In the genomic region with DNA sequence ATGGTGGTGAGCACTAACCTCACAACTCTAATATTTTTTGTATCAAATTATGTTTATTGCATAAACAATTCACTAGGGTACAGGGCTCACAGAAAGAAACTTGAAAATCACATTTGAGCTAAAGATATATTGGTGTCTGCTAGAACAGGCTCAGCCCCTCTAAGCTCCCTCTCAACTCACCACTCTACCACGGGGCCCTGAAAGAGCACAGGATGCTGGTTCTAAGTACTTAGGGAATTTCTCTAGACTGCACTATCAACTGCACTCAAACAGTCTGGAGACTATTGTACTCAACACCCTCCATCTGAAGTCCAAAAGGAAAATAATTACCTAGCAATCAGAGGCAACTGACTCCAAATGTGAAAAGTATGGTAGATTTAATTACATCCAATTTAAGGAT, we compare ENCODE assay signal across 26 cellular contexts.
DNase-seq lines count a peak whose midpoint lies in the region; ATAC-seq, FAIRE-seq and TF ChIP-seq lines count a peak whose summit lies in the region.
"Had no signal": no experiment of that assay in that cellular context is flagged by ENCODE, and none has a peak within 500 bp of the region (broad histone marks: within the 10 kb centered on the region; RNA-seq: fewer than 3 reads in every experiment).

No MANE protein-coding gene starts in this region.

- no peak overlapping the region for H3K4me3 ChIP-seq in A549
- no peak overlapping the region for H3K4me3 ChIP-seq in mesenchymal stem cell (ENCODE audit: insufficient read depth in 1 of 2, low read depth in 1 of 2, low read length in 2 of 2)
- H3K4me3 ChIP-seq: Peyer's patch, upper lobe of left lung had no signal

- DNase-seq in A549 (ENCODE audit: low read depth in 1 of 2, low spot score in 1 of 2) (no peak), HCEC 1CT (peak; percentile 3), WTC11 (ENCODE audit: low spot score) (no peak), mesenchymal stem cell (no peak), 8988T (no peak)
- no peak for DNase-seq in CD4-positive, alpha-beta T cell
- DNase-seq: activated CD4-positive, alpha-beta memory T cell treated with anti-CD3 and anti-CD28 coated beads for 36 hours; activated CD4-positive, CD25-positive, alpha-beta regulatory T cell treated with anti-CD3 and anti-CD28 coated beads, Interleukin-2, amount 50 U/mL, for 72 hours; activated CD8-positive, alpha-beta memory T cell treated with anti-CD3 and anti-CD28 coated beads, Interleukin-2, amount 50 U/mL, for 4 hours; cortex of kidney; naive B cell; NCI-H1092 treated with DMSO at 0.1 percent for 48 hours; NCI-H187; NCI-H526 treated with DMSO at 0.1 percent for 48 hours; nucleus accumbens; Peyer's patch; stimulated activated CD4-positive, alpha-beta T cell treated with anti-CD3 and anti-CD28 coated beads, Interleukin-12 subunit alpha, Interleukin-12 subunit beta, amount 100 ng/mL, for 4 hours; stimulated activated CD4-positive, alpha-beta T cell treated with anti-CD3 and anti-CD28 coated beads, Interleukin-4, amount 100 ng/mL, for 1 hour had no signal

- H3K4ac ChIP-seq in mesenchymal stem cell (ENCODE audit: low read depth in 1 of 2, low read length in 2 of 2), result no peak overlapping the region

- no peak overlapping the region for H4K91ac ChIP-seq in mesenchymal stem cell (ENCODE audit: low read length)

- H3K9me3 ChIP-seq in A549 (no peaks in the 10 kb centered on the region), mesenchymal stem cell (ENCODE audit: control insufficient read depth, low read length) (no peaks in the 10 kb centered on the region)
- no peaks in the 10 kb centered on the region for H3K9me3 ChIP-seq in CD4-positive, alpha-beta T cell (ENCODE audit: control insufficient read depth, low read length)
- H3K9me3 ChIP-seq: Peyer's patch, upper lobe of left lung had no signal

- H4K8ac ChIP-seq in mesenchymal stem cell (ENCODE audit: low read length), result no peak overlapping the region

- POLR2A ChIA-PET in A549 (lab: Yijun Ruan, JAX) (no interaction called here), WTC11 (lab: Charles Lee) (no interaction called here)
- POLR2A ChIA-PET in CD4-positive, alpha-beta T cell (lab: Charles Lee), result no interaction called here

- no peak overlapping the region for H2BK12ac ChIP-seq in mesenchymal stem cell (ENCODE audit: low read length in 2 of 2)

- WGBS in A549 (ENCODE audit: missing lambda C conversion rate), result 55% methylated on average over 1 of the region's 1 CpG
- WGBS in mesenchymal stem cell, result 0% methylated on average over 1 of the region's 1 CpG

- no peak for TF ChIP-seq RAD21 in A549 (conservative IDR thresholded peaks at IDR 0.05 in 1 of 2, IDR thresholded peaks at IDR 0.05 in 1 of 2)

- CTCF ChIA-PET in A549 (lab: Yijun Ruan, JAX) (interaction anchor here (1.0 kb wide), 1 partner anchor 310 kb away, joined by 4 read pairs; no protein-coding TSS in a partner anchor), WTC11 (lab: Charles Lee) (interaction anchor here (1.0 to 1.4 kb wide), 2 partner anchors 9 to 310 kb away, joined by 4 to 5 read pairs; no protein-coding TSS in a partner anchor)
- CTCF ChIA-PET in CD4-positive, alpha-beta T cell (lab: Charles Lee), result no interaction called here

- H3K23ac ChIP-seq in mesenchymal stem cell (ENCODE audit: low read length in 2 of 2), result no peak overlapping the region

- no peak overlapping the region for H2BK120ac ChIP-seq in mesenchymal stem cell (ENCODE audit: low read depth, low read length)

- no peak for TF ChIP-seq CTCF in A549 (IDR thresholded peaks at IDR 0.05)
- TF ChIP-seq CTCF in WTC11 (IDR thresholded peaks at IDR 0.05), result no peak
- TF ChIP-seq CTCF in CD4-positive, alpha-beta T cell (IDR thresholded peaks at IDR 0.05), result no peak

- no peak overlapping the region for H2AFZ ChIP-seq in mesenchymal stem cell (ENCODE audit: low read depth, low read length)

- H3K4me1 Mint-ChIP-seq in WTC11, result peaks cover 8% of the 10 kb centered on the region; the same call in 1 of the 2 replicates
- no peaks in the 10 kb centered on the region for H3K4me1 Mint-ChIP-seq in activated T-helper 17 cell treated with anti-CD3 and anti-CD28 coated beads, Interleukin-2, amount 50 U/mL, for 72 hours
- H3K4me1 Mint-ChIP-seq in CD4-positive, alpha-beta T cell (ENCODE audit: low read depth), result no peaks in the 10 kb centered on the region
- H3K4me1 Mint-ChIP-seq: activated naive CD4-positive, alpha-beta T cell treated with anti-CD3 and anti-CD28 coated beads, Interleukin-2, amount 50 U/mL, for 24 hours; naive B cell had no signal

- no peaks in the 10 kb centered on the region for H3K27me3 ChIP-seq in mesenchymal stem cell (ENCODE audit: control insufficient read depth in 1 of 2, insufficient read depth in 1 of 2, low read length in 2 of 2)
- H3K27me3 ChIP-seq in CD4-positive, alpha-beta T cell (ENCODE audit: control insufficient read depth, insufficient read depth, low read length), result no peaks in the 10 kb centered on the region
- H3K27me3 ChIP-seq: foreskin keratinocyte, Peyer's patch, upper lobe of left lung had no signal

- no peaks in the 10 kb centered on the region for H3K27me3 Mint-ChIP-seq in WTC11 (ENCODE audit: low read depth)
- H3K27me3 Mint-ChIP-seq in activated T-helper 17 cell treated with anti-CD3 and anti-CD28 coated beads, Interleukin-2, amount 50 U/mL, for 72 hours, result peaks cover 4% of the 10 kb centered on the region
- no peaks in the 10 kb centered on the region for H3K27me3 Mint-ChIP-seq in CD4-positive, alpha-beta T cell
- H3K27me3 Mint-ChIP-seq: activated CD4-positive, alpha-beta memory T cell treated with anti-CD3 and anti-CD28 coated beads for 36 hours had no signal

- H3K9me3 Mint-ChIP-seq in WTC11, result peaks cover 16% of the 10 kb centered on the region
- no peaks in the 10 kb centered on the region for H3K9me3 Mint-ChIP-seq in activated T-helper 17 cell treated with anti-CD3 and anti-CD28 coated beads, Interleukin-2, amount 50 U/mL, for 72 hours
- peaks cover 4% of the 10 kb centered on the region for H3K9me3 Mint-ChIP-seq in CD4-positive, alpha-beta T cell
- H3K9me3 Mint-ChIP-seq: activated naive CD4-positive, alpha-beta T cell treated with anti-CD3 and anti-CD28 coated beads, Interleukin-2, amount 50 U/mL, for 24 hours had no signal

- H3K9ac ChIP-seq in mesenchymal stem cell (ENCODE audit: low read length), result peak overlapping the region; percentile 83

- H3K4me3 Mint-ChIP-seq in WTC11, result no peak overlapping the region
- H3K4me3 Mint-ChIP-seq in activated T-helper 17 cell treated with anti-CD3 and anti-CD28 coated beads, Interleukin-2, amount 50 U/mL, for 72 hours, result no peak overlapping the region
- no peak overlapping the region for H3K4me3 Mint-ChIP-seq in CD4-positive, alpha-beta T cell
- H3K4me3 Mint-ChIP-seq: activated CD4-positive, alpha-beta memory T cell treated with anti-CD3 and anti-CD28 coated beads for 36 hours; activated naive CD4-positive, alpha-beta T cell treated with anti-CD3 and anti-CD28 coated beads, Interleukin-2, amount 50 U/mL, for 24 hours; T-helper 1 cell treated with Interleukin-12 subunit alpha and Interleukin-12 subunit beta and Interleukin-4 antibody, amounts not matched to agents 30 μg/mL and 1 μg/mL, for 36 hours had no signal

- no peak overlapping the region for H3K14ac ChIP-seq in mesenchymal stem cell (ENCODE audit: low read length in 2 of 2)

- H3K4me2 ChIP-seq in A549 (peak overlapping the region; percentile 8; the same call in 1 of the 3 replicates), mesenchymal stem cell (ENCODE audit: low read length, poor library complexity, severe bottlenecking) (no peak overlapping the region)

- H2AK5ac ChIP-seq in mesenchymal stem cell (ENCODE audit: low read length, severe bottlenecking), result no peak overlapping the region

- no peak for FAIRE-seq in A549 (lab: Jason Lieb, UNC)
- FAIRE-seq: TTC549 had no signal

- no peak overlapping the region for H2BK5ac ChIP-seq in mesenchymal stem cell (ENCODE audit: low read depth, low read length, poor library complexity, severe bottlenecking)

- no peak for TF ChIP-seq EP300 in A549 (IDR thresholded peaks at IDR 0.05)

- H3K36me3 ChIP-seq in mesenchymal stem cell (ENCODE audit: control insufficient read depth in 1 of 2, insufficient read depth in 2 of 2, low read depth in 1 of 2, low read length in 2 of 2), result no peaks in the 10 kb centered on the region
- H3K36me3 ChIP-seq: Peyer's patch, upper lobe of left lung had no signal

- ATAC-seq in A549 (peak in 1 of 2 experiments; percentile 32; a peak in 2 of 6 replicates), WTC11 (peak; percentile 44; the same call in 1 of the 2 replicates), HG03196 (IDR thresholded peaks at IDR 0.05; ENCODE audit: unreplicated experiment) (no peak)
- no peak for ATAC-seq in activated T-helper 17 cell treated with anti-CD3 and anti-CD28 coated beads, Interleukin-2, amount 50 U/mL, for 72 hours (replicated peaks)
- no peak for ATAC-seq in CD4-positive, alpha-beta T cell (ENCODE audit: poor library complexity)

- H3K18ac ChIP-seq in mesenchymal stem cell (ENCODE audit: low read depth in 1 of 2, low read length in 2 of 2), result no peak overlapping the region

- TF ChIP-seq POLR2A in A549 (IDR thresholded peaks at IDR 0.05; ENCODE audit: low read length), result no peak

- H3K79me1 ChIP-seq in mesenchymal stem cell (replicated peaks; ENCODE audit: low read length, poor library complexity, severe bottlenecking), result no peaks in the 10 kb centered on the region

- H3K27ac ChIP-seq in A549 (no peak overlapping the region; a peak in 1 of 6 replicates), mesenchymal stem cell (ENCODE audit: low read length, poor library complexity, severe bottlenecking) (no peak overlapping the region)
- H3K27ac ChIP-seq in CD4-positive, alpha-beta T cell (ENCODE audit: low read depth, low read length), result no peak overlapping the region
- H3K27ac ChIP-seq: C4-2B, foreskin keratinocyte, Peyer's patch had no signal

- H2BK15ac ChIP-seq in mesenchymal stem cell (ENCODE audit: low read depth, poor library complexity, severe bottlenecking), result no peak overlapping the region

- peaks cover 11% of the 10 kb centered on the region for H3K36me3 Mint-ChIP-seq in WTC11
- no peaks in the 10 kb centered on the region for H3K36me3 Mint-ChIP-seq in activated T-helper 17 cell treated with anti-CD3 and anti-CD28 coated beads, Interleukin-2, amount 50 U/mL, for 72 hours (ENCODE audit: low read depth)
- H3K36me3 Mint-ChIP-seq in CD4-positive, alpha-beta T cell (ENCODE audit: low read depth), result no peaks in the 10 kb centered on the region
- H3K36me3 Mint-ChIP-seq: activated CD4-positive, alpha-beta memory T cell treated with anti-CD3 and anti-CD28 coated beads for 36 hours; activated naive CD4-positive, alpha-beta T cell treated with anti-CD3 and anti-CD28 coated beads, Interleukin-2, amount 50 U/mL, for 24 hours; naive B cell had no signal

- intact Hi-C loops in CD4-positive, alpha-beta T cell (cut with DNase I, micrococcal nuclease), result no loop called here

- no peak overlapping the region for H3K27ac Mint-ChIP-seq in WTC11
- no peak overlapping the region for H3K27ac Mint-ChIP-seq in activated T-helper 17 cell treated with anti-CD3 and anti-CD28 coated beads, Interleukin-2, amount 50 U/mL, for 72 hours
- no peak overlapping the region for H3K27ac Mint-ChIP-seq in CD4-positive, alpha-beta T cell
- H3K27ac Mint-ChIP-seq: activated CD4-positive, alpha-beta memory T cell treated with anti-CD3 and anti-CD28 coated beads for 36 hours; activated naive CD4-positive, alpha-beta T cell treated with anti-CD3 and anti-CD28 coated beads, Interleukin-2, amount 50 U/mL, for 24 hours; naive B cell; T-helper 1 cell treated with Interleukin-12 subunit alpha and Interleukin-12 subunit beta and Interleukin-4 antibody, amounts not matched to agents 30 μg/mL and 1 μg/mL, for 36 hours had no signal

- peaks cover 11% of the 10 kb centered on the region for H3K4me1 ChIP-seq in A549
- H3K4me1 ChIP-seq in mesenchymal stem cell (ENCODE audit: control insufficient read depth, insufficient read depth, low read depth, low read length), result peaks cover 6% of the 10 kb centered on the region
- H3K4me1 ChIP-seq: Peyer's patch had no signal
